In the genomic region with DNA sequence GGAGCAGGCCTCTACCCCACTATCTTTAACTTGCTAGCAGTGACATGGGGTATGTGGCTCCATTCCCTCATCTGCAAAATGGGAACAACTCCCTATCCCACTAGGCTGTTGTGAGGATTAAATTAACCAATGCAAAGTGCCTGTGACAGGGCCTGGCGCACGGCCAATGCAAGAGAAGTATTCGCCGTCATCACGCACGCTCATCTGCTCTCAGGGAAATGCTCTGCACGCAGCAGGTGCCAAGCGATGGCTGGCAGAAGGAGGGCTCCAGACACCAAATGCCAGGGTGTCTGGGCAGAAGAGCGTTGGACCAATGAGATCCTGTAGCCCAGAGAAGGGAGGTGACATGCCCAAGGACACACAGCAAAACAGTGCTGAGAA, we compare ENCODE assay signal across 27 cellular contexts. TPM values are rescaled to one million over a fixed set of nuclear protein-coding genes. Genes with fewer than 3 reads are reported as not detected.
"Had no signal": no experiment of that assay in that cellular context is flagged by ENCODE, and none has a peak within 500 bp of the region (broad histone marks: within the 10 kb centered on the region; RNA-seq: fewer than 3 reads in every experiment).

No MANE protein-coding gene starts in this region.

- DNase-seq: activated CD4-positive, alpha-beta T cell treated with anti-CD3 and anti-CD28 coated beads, Interleukin-2, amount 10 ng/mL, durations not matched to agents 7 days and 5 days; activated CD8-positive, alpha-beta memory T cell treated with anti-CD3 and anti-CD28 coated beads for 24 hours; activated CD8-positive, alpha-beta memory T cell treated with anti-CD3 and anti-CD28 coated beads, Interleukin-2, amount 50 U/mL, for 48 hours; activated effector memory CD4-positive, alpha-beta T cell treated with Interleukin-2 at 50 U/mL for 16 hours; activated naive CD4-positive, alpha-beta T cell treated with anti-CD3 and anti-CD28 coated beads, Interleukin-2, amount 10 ng/mL, durations not matched to agents 7 days and 5 days; anterior cingulate cortex; erythroblast; foreskin melanocyte; glutamatergic neuron; kidney; mammary epithelial cell; midbrain; nephron progenitor cell; retina; stimulated activated CD4-positive, alpha-beta T cell treated with anti-CD3 and anti-CD28 coated beads, Interleukin-15, amount 100 ng/mL, for 24 hours; stimulated activated CD4-positive, alpha-beta T cell treated with anti-CD3 and anti-CD28 coated beads, Interleukin-2, amount 100 ng/mL, for 48 hours; T1000 had no signal

- H3K27me3 ChIP-seq: upper lobe of left lung had no signal

- FAIRE-seq: endometrium, kidney had no signal

- H3K36me3 ChIP-seq: upper lobe of left lung had no signal

- H3K9me3 ChIP-seq: thoracic aorta, upper lobe of left lung had no signal

- ATAC-seq: stimulated activated effector memory CD8-positive, alpha-beta T cell treated with anti-CD3 and anti-CD28 coated beads, Interleukin-12 subunit alpha, Interleukin-12 subunit beta, amount 100 ng/mL, for 72 hours had no signal

- H3K27ac ChIP-seq: coronary artery, thoracic aorta, upper lobe of left lung had no signal

- H3K4me3 ChIP-seq: coronary artery, thoracic aorta, upper lobe of left lung had no signal

RNA-seq across cellular contexts. Expression of gene SLC5A10, which starts 35.3 kb away (rescaled TPM):
- total RNA-seq: activated CD4-positive, alpha-beta T cell treated with anti-CD3 and anti-CD28 coated beads, Interleukin-2, amount 10 ng/mL, durations not matched to agents 7 days and 5 days; left lobe of liver; mammary epithelial cell; myocyte; omental fat pad; posterior vena cava; skeletal muscle tissue; thoracic aorta; upper lobe of left lung had no signal
- polyA plus RNA-seq: mammary epithelial cell had no signal

RNA-seq across cellular contexts. Expression of gene GRAP, which starts 59.5 kb away (rescaled TPM):
- total RNA-seq: mammary epithelial cell, myocyte had no signal
- polyA plus RNA-seq: mammary epithelial cell had no signal
